18 cellular contexts compared by ENCODE assay signal in genomic region chr13:104823709-104824108, GRCh38.
DNase-seq lines count a peak whose midpoint lies in the region; TF ChIP-seq lines count a peak whose summit lies in the region.
"Had no signal": no experiment of that assay in that cellular context is flagged by ENCODE, and none has a peak within 500 bp of the region (broad histone marks: within the 10 kb centered on the region; RNA-seq: fewer than 3 reads in every experiment).

No MANE protein-coding gene starts in this region.

- H3K9me2 ChIP-seq in PC-9 (ENCODE audit: insufficient read depth) = no peaks in the 10 kb centered on the region; the same call in 1 of the 2 replicates

- TF ChIP-seq CTCF in PC-9 (conservative IDR thresholded peaks at IDR 0.05) = no peak
- TF ChIP-seq CTCF in epithelial cell of esophagus (IDR thresholded peaks at IDR 0.05; ENCODE audit: insufficient read depth, low read depth, low read length, missing control alignments) = no peak
- TF ChIP-seq CTCF in A673 (conservative IDR thresholded peaks at IDR 0.05; ENCODE audit: low read depth, low read length) = no peak
- TF ChIP-seq CTCF in testis (IDR thresholded peaks at IDR 0.05) = no peak

- H3K27me3 ChIP-seq in PC-9 (ENCODE audit: insufficient read depth, low read depth) = no peaks in the 10 kb centered on the region
- H3K27me3 ChIP-seq in A673 (replicated peaks; ENCODE audit: insufficient read depth, low read depth, low read length, poor library complexity) = peaks cover 3% of the 10 kb centered on the region
- no peaks in the 10 kb centered on the region for H3K27me3 ChIP-seq in testis
- H3K27me3 ChIP-seq: BLaER1 had no signal

- WGBS in testis, 2 donors = 86 to 90% methylated on average over 1 of the region's 1 CpG

- DNase-seq in PC-9 (no peak), epithelial cell of esophagus (ENCODE audit: low read depth) (peak; percentile 42), kidney tubule cell (ENCODE audit: low spot score) (peak; percentile 62), A673 (ENCODE audit: low spot score) (no peak), testis (no peak)
- no peak for DNase-seq in stimulated activated CD4-positive, alpha-beta T cell treated with anti-CD3 and anti-CD28 coated beads, Interleukin-1b, Interleukin-23, amount 100 ng/mL, for 48 hours
- DNase-seq: Caco-2; CD4-positive, CD25-positive, alpha-beta regulatory T cell; CD8-positive, alpha-beta T cell; DMS153; EL; GDM1; GM23248; H7; HCEC 1CT had no signal

- no peaks in the 10 kb centered on the region for H3K4me1 ChIP-seq in PC-9 (replicated peaks; ENCODE audit: insufficient read depth)
- H3K4me1 ChIP-seq in A673 (ENCODE audit: insufficient read depth, low read length, poor library complexity, severe bottlenecking) = no peaks in the 10 kb centered on the region
- H3K4me1 ChIP-seq in testis = no peaks in the 10 kb centered on the region
- H3K4me1 ChIP-seq: BLaER1, Caco-2 had no signal

- no peak for TF ChIP-seq POLR2A in testis (IDR thresholded peaks at IDR 0.05)

- no peaks in the 10 kb centered on the region for H3K79me2 ChIP-seq in PC-9 (ENCODE audit: low read depth)

- H3K27ac ChIP-seq in PC-9 = no peak overlapping the region
- H3K27ac ChIP-seq in A673 (ENCODE audit: low read depth, low read length, poor library complexity, severe bottlenecking) = no peak overlapping the region
- H3K27ac ChIP-seq in testis = no peak overlapping the region
- H3K27ac ChIP-seq: BLaER1, C4-2B, GM23248 had no signal

- no TSS peak for BruUV-seq in PC-9 (replicated peaks; lab: Mats Ljungman, UMichigan)
- BruUV-seq in A673 (replicated peaks; lab: Mats Ljungman, UMichigan) = no TSS peak

- intact Hi-C loops in PC-9 (cut with micrococcal nuclease; ENCODE audit: unreplicated experiment) (no loop called here), A673 (cut with micrococcal nuclease; ENCODE audit: unreplicated experiment) (no loop called here), testis (cut with DNase I; ENCODE audit: low total_unique reads) (no loop called here)

- H3K4me2 ChIP-seq in PC-9 = no peak overlapping the region
- H3K4me2 ChIP-seq: BLaER1 had no signal

- H2AFZ ChIP-seq in PC-9 = 0 out of 2 replicates have a peak overlapping the region, but pooled peaks have one; percentile 25
- H2AFZ ChIP-seq: GM23248 had no signal

- H3K4me3 ChIP-seq in PC-9 (no peak overlapping the region), epithelial cell of esophagus (ENCODE audit: low read length) (no peak overlapping the region), A673 (ENCODE audit: low read depth, low read length, poor library complexity, severe bottlenecking) (no peak overlapping the region), testis (no peak overlapping the region)
- H3K4me3 ChIP-seq: BLaER1, GM12878, GM23248 had no signal

- no peaks in the 10 kb centered on the region for H4K20me1 ChIP-seq in PC-9 (ENCODE audit: insufficient read depth)
- H4K20me1 ChIP-seq: BLaER1 had no signal

- H3K9me3 ChIP-seq in PC-9 (ENCODE audit: insufficient read depth, low read depth) = no peaks in the 10 kb centered on the region
- no peaks in the 10 kb centered on the region for H3K9me3 ChIP-seq in A673 (ENCODE audit: low read depth, low read length, poor library complexity, severe bottlenecking)
- H3K9me3 ChIP-seq in testis = no peaks in the 10 kb centered on the region
- H3K9me3 ChIP-seq: BLaER1, Caco-2 had no signal

- POLR2A ChIA-PET in PC-9 (lab: Charles Lee; ENCODE audit: unreplicated experiment) = no interaction called here
- POLR2A ChIA-PET in A673 (lab: Charles Lee; ENCODE audit: low non-redundant PET) = no interaction called here

- CTCF ChIA-PET in PC-9 (lab: Charles Lee) (interaction anchor here (0.5 kb wide), 1 partner anchor 827 kb away, joined by 4 read pairs; no protein-coding TSS in a partner anchor), A673 (lab: Charles Lee) (no interaction called here)

- no peaks in the 10 kb centered on the region for H3K36me3 ChIP-seq in PC-9 (ENCODE audit: low read depth)
- H3K36me3 ChIP-seq in A673 (ENCODE audit: insufficient read depth, low read length, poor library complexity, severe bottlenecking) = no peaks in the 10 kb centered on the region
- H3K36me3 ChIP-seq in testis (ENCODE audit: low read depth, missing control alignments) = no peaks in the 10 kb centered on the region
- H3K36me3 ChIP-seq: BLaER1 had no signal

- H3F3A ChIP-seq in PC-9 (ENCODE audit: insufficient read depth, low read depth) = no peaks in the 10 kb centered on the region

Comparison
In these comparisons a context has a peak if more than half of its experiments do, and no peak if none do; other contexts are left out.
1. DNase-seq: peak in epithelial cell of esophagus (single experiment) and kidney tubule cell (single experiment); none in PC-9 (0 of 2), A673 (single experiment), testis (single experiment) and stimulated activated CD4-positive, alpha-beta T cell treated with anti-CD3 and anti-CD28 coated beads, Interleukin-1b, Interleukin-23, amount 100 ng/mL, for 48 hours (single experiment).